8 cellular contexts compared by ENCODE assay signal in the genomic region with DNA sequence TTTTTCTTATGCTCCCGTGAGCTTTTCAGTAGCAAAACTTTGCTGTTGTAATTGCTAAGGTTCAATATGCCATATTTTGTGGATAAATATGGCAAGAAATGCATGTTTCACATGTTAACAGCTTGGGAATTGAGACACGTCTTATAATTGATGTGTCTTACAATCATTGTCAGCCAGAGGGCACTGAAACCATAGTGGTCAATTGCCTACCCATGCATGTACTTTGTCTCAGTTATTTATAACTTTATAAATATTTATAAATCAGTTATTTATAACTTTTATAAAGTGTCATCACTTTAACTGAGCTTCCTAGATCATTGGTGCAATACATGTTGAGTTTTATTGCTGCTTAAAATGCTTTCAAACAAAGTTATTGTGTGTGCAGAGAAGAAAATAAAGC.
DNase-seq lines count a peak whose midpoint lies in the region; ATAC-seq and TF ChIP-seq lines count a peak whose summit lies in the region.

No MANE protein-coding gene starts in this region.

- H3K9me3 Mint-ChIP-seq in chondrocyte (ENCODE audit: low read depth) = no peaks in the 10 kb centered on the region
- H3K9me3 Mint-ChIP-seq in memory B cell = peaks cover 3% of the 10 kb centered on the region

- H3K36me3 ChIP-seq in A673 (ENCODE audit: insufficient read depth, low read length, poor library complexity, severe bottlenecking) = no peaks in the 10 kb centered on the region

- POLR2A ChIA-PET in A673 (lab: Charles Lee; ENCODE audit: low non-redundant PET) = no interaction called here

- TF ChIP-seq CTCF in A673 (conservative IDR thresholded peaks at IDR 0.05; ENCODE audit: low read depth, low read length) (peak; percentile 51; the same call in 1 of the 2 replicates), NB4 (IDR thresholded peaks at IDR 0.05; ENCODE audit: low read depth, low read length) (peak; percentile 8), chondrocyte (IDR thresholded peaks at IDR 0.05) (peak; percentile 88)

- no peaks in the 10 kb centered on the region for H3K27me3 ChIP-seq in A673 (replicated peaks; ENCODE audit: insufficient read depth, low read depth, low read length, poor library complexity)

- DNase-seq in A673 (ENCODE audit: low spot score) (peak; percentile 19), DMS114 treated with DMSO at 0.1 percent for 48 hours (lab: John Stamatoyannopoulos, UW; ENCODE audit: unreplicated experiment) (peak; percentile 3), NB4 (ENCODE audit: low read depth) (peak; percentile 30), chondrocyte (ENCODE audit: low spot score) (no peak), memory B cell (ENCODE audit: low spot score in 2 of 2) (peak in 1 of 2 donors; percentile 33), mesenteric fat pad (ENCODE audit: low spot score) (no peak), retina (no peak)

- BruUV-seq in A673 (replicated peaks; lab: Mats Ljungman, UMichigan) = no TSS peak

- peak; percentile 53 for ATAC-seq in memory B cell (ENCODE audit: low read depth)
- no peak for ATAC-seq in HG02884 (IDR thresholded peaks at IDR 0.05; ENCODE audit: unreplicated experiment)

- intact Hi-C loops in A673 (cut with micrococcal nuclease; ENCODE audit: unreplicated experiment) = loop anchor here (2.0 to 10.0 kb wide), 2 partner anchors 261 to 345 kb away; no protein-coding TSS in a partner anchor

- no peaks in the 10 kb centered on the region for H3K9me3 ChIP-seq in A673 (ENCODE audit: low read depth, low read length, poor library complexity, severe bottlenecking)

- H3K27me3 Mint-ChIP-seq in chondrocyte (ENCODE audit: low read depth) (peaks cover 15% of the 10 kb centered on the region), memory B cell (peaks cover 13% of the 10 kb centered on the region)

- H3K36me3 Mint-ChIP-seq in chondrocyte (ENCODE audit: low read depth) (peaks cover 5% of the 10 kb centered on the region), memory B cell (peaks cover 3% of the 10 kb centered on the region)

- H3K4me3 Mint-ChIP-seq in chondrocyte (ENCODE audit: unreplicated experiment) = no peak overlapping the region
- H3K4me3 Mint-ChIP-seq in memory B cell = no peak overlapping the region

- H3K4me3 ChIP-seq in A673 (ENCODE audit: low read depth, low read length, poor library complexity, severe bottlenecking) (no peak overlapping the region), NB4 (ENCODE audit: low read depth, low read length) (no peak overlapping the region)

- TF ChIP-seq POLR2A in NB4 (IDR thresholded peaks at IDR 0.05; ENCODE audit: extremely low read depth, insufficient read length) = no peak

- H3K27ac Mint-ChIP-seq in chondrocyte (ENCODE audit: unreplicated experiment) (no peak overlapping the region), memory B cell (no peak overlapping the region)

- no peaks in the 10 kb centered on the region for H3K4me1 ChIP-seq in A673 (ENCODE audit: insufficient read depth, low read length, poor library complexity, severe bottlenecking)

- no peak overlapping the region for H3K27ac ChIP-seq in A673 (ENCODE audit: low read depth, low read length, poor library complexity, severe bottlenecking)

- H3K4me1 Mint-ChIP-seq in chondrocyte (ENCODE audit: low read depth) = peaks cover 2% of the 10 kb centered on the region
- H3K4me1 Mint-ChIP-seq in memory B cell = no peaks in the 10 kb centered on the region

- CTCF ChIA-PET in A673 (lab: Charles Lee) = interaction anchor here (1.2 kb wide), 1 partner anchor 262 kb away, joined by 3 read pairs; no protein-coding TSS in a partner anchor

Comparison
In these comparisons a context has a peak if more than half of its experiments do, and no peak if none do; other contexts are left out.
1. DNase-seq: peak in A673 (single experiment), DMS114 treated with DMSO at 0.1 percent for 48 hours (single experiment) and NB4 (single experiment); none in chondrocyte (single experiment), mesenteric fat pad (single experiment) and retina (single experiment).
2. CTCF ChIP-seq: peak in every context shown above with its lines; median percentile 88 in chondrocyte; 51 in A673; 8 in NB4.